Comparison of ENCODE assay signal across 8 cellular contexts in the genomic region with DNA sequence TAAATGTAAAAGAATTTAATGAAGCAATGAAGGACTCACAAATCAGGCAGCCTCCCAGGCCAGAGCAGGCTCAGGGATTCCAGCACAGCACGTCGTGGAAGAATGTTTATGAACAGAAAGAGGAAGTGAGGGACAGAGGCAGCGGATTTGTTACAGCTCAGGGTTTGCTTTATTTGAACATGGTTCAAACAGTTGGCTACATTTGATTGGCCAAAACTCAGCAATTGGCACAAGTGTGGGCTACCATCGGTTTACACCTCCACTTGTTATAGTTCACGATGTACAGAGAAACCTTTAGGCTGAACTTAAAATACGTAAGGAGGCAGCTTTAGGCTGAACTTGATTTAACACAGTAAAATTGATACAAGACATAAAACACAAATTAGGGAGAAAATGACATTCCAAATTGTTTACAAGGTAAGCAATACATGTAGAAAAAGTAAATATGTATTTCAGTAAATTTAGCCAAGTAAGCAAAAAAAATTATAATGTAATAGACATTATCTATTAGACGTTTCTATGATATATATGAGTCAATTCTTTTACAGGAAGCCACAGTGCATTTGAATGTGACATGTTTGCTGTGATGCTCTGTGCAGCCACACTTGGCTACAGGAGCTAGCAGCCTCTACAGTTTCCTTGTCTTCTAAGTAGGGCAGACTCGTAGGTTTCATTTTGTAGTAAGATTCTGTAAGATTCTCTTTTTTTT.
DNase-seq lines count a peak whose midpoint lies in the region; ATAC-seq and TF ChIP-seq lines count a peak whose summit lies in the region.

No MANE protein-coding gene starts in this region.

- no peak for TF ChIP-seq CTCF in GM12865 (IDR thresholded peaks at IDR 0.05; ENCODE audit: insufficient read depth, low read depth, low read length, missing control alignments)
- TF ChIP-seq CTCF in coronary artery (IDR thresholded peaks at IDR 0.05), result no peak
- no peak for TF ChIP-seq CTCF in stomach (IDR thresholded peaks at IDR 0.05)
- TF ChIP-seq CTCF in brain microvascular endothelial cell (IDR thresholded peaks at IDR 0.05; ENCODE audit: low read depth, low read length, missing control alignments), result no peak

- no peaks in the 10 kb centered on the region for H3K36me3 ChIP-seq in stomach
- H3K36me3 ChIP-seq in MG63, result no peaks in the 10 kb centered on the region
- no peaks in the 10 kb centered on the region for H3K36me3 ChIP-seq in brain microvascular endothelial cell (replicated peaks)

- H3K4me3 Mint-ChIP-seq in IgD-negative memory B cell, result peak overlapping the region; percentile 41 to 93 (median 79)

- no peaks in the 10 kb centered on the region for H3K27me3 ChIP-seq in stomach
- H3K27me3 ChIP-seq in MG63, result no peaks in the 10 kb centered on the region
- no peaks in the 10 kb centered on the region for H3K27me3 ChIP-seq in brain microvascular endothelial cell (replicated peaks)

- 29 to 55% (median 45%) methylated on average over 8 of the region's 8 CpGs for WGBS in stomach, 5 donors

- peak; percentile 82 for DNase-seq in GM12865 (ENCODE audit: low read depth)
- DNase-seq in coronary artery (ENCODE audit: low spot score), result peak; percentile 29
- DNase-seq in stomach, result peak; percentile 43
- no peak for DNase-seq in GM19240 (ENCODE audit: insufficient read length, low spot score)
- DNase-seq in MG63, result no peak
- no peak for DNase-seq in brain microvascular endothelial cell

- H3K4me3 ChIP-seq in GM12865 (ENCODE audit: low read depth, low read length), result peak overlapping the region; percentile 72
- H3K4me3 ChIP-seq in coronary artery, result no peak overlapping the region
- H3K4me3 ChIP-seq in stomach, result peak overlapping the region in 1 of 4 donors; percentile 19
- no peak overlapping the region for H3K4me3 ChIP-seq in MG63
- H3K4me3 ChIP-seq in brain microvascular endothelial cell (ENCODE audit: low read depth, low read length), result no peak overlapping the region

- peaks cover 13 to 24% (median 20%) of the 10 kb centered on the region in 3 donors for H3K4me1 Mint-ChIP-seq in IgD-negative memory B cell

- H3K27ac ChIP-seq in coronary artery (peak overlapping the region in 1 of 2 donors; percentile 36), stomach (peak overlapping the region in 4 of 5 donors; percentile 72 to 91 (median 86)), brain microvascular endothelial cell (no peak overlapping the region)

- in situ Hi-C loops in brain microvascular endothelial cell (cut with HindIII; ENCODE audit: low pct_ligation_motif_present, low sequenced_read_pairs), result no loop called here

- H3K36me3 Mint-ChIP-seq in IgD-negative memory B cell, result peaks cover 4% of the 10 kb centered on the region

- peak; percentile 76 for ATAC-seq in GM21526 (IDR thresholded peaks at IDR 0.05; ENCODE audit: low FRiP score, unreplicated experiment)

- peaks cover 23 to 62% (median 35%) of the 10 kb centered on the region in 4 donors for H3K4me1 ChIP-seq in stomach

- peak overlapping the region in 1 of 3 donors; percentile 81 for H3K27ac Mint-ChIP-seq in IgD-negative memory B cell

- TF ChIP-seq POLR2A in stomach (IDR thresholded peaks at IDR 0.05), result no peak

- intact Hi-C loops in stomach (cut with DNase I; ENCODE audit: low total_unique reads), result no loop called here

- H3K9me3 ChIP-seq in stomach, result peaks cover 0 to 6% (median 0%) of the 10 kb centered on the region in 4 donors
- H3K9me3 ChIP-seq in MG63, result peaks cover 16% of the 10 kb centered on the region

- no peak for TF ChIP-seq EP300 in stomach (IDR thresholded peaks at IDR 0.05)

- H3K27me3 Mint-ChIP-seq in IgD-negative memory B cell, result no peaks in the 10 kb centered on the region

- H3K9me3 Mint-ChIP-seq in IgD-negative memory B cell, result peaks cover 2 to 7% (median 2%) of the 10 kb centered on the region in 3 donors

Comparison
In these comparisons a context has a peak if more than half of its experiments do, and no peak if none do; other contexts are left out.
1. DNase-seq: peak in GM12865 (single experiment), coronary artery (single experiment) and stomach (single experiment); none in GM19240 (single experiment), MG63 (single experiment) and brain microvascular endothelial cell (single experiment).